Comparison of ENCODE assay signal across 1 cellular context in genomic region chr17:73209436-73209835, GRCh38.
A peak's percentile ranks its signal among the peaks of the same experiment; 100 is the strongest.
TF ChIP-seq lines count a peak whose summit lies in the region.

No MANE protein-coding gene starts in this region.

TF ChIP-seq in K562, 482 proteins besides CTCF, POLR2A, EP300 and RAD21:
- TF ChIP-seq POLR2G (IDR thresholded peaks at IDR 0.05; ENCODE audit: low read depth, low read length), result peak; percentile 49; the same call in 1 of the 2 replicates
- no peak for TF ChIP-seq ZNF197 (CRISPR knock-in tag; IDR thresholded peaks at IDR 0.05; ENCODE audit: low read depth)
